In the genomic region with DNA sequence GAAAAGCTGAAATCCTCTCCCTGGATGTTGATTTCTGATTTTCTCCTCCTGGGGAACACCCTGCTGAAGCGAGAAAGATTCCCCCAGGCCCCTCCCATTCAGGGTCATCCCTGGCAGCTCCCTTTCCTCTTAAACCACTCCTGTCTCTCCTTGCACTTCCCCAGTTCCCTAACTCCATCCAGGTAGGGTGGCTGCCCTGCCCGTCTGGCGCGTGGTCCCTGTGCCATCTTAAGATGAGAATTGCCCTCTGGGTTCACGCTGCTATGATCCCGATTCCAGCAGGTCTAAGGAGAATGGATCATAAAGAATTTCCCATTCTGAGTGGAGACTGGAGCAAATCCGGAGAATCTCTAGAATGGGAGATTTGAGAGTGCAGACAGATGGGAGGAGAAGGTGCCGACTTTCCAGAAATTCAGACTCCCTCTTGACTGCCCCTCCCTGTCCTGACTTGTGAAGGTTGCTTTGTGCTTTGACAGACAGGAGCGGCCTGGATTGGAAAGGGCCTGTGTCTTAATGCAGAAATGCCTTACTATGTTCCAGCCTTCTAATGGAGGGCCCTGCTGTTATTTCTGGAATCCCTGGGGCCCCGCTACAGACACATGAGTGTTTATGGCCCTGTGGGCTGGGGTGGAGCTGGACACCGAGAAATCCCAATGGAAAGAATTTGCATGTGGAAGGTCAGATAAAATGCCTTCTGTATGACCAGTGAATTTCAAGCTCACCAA, we compare ENCODE assay signal across 10 cellular contexts. TPM values are rescaled to one million over a fixed set of nuclear protein-coding genes. Genes with fewer than 3 reads are reported as not detected.
DNase-seq lines count a peak whose midpoint lies in the region; ATAC-seq lines count a peak whose summit lies in the region.
"Had no signal": no experiment of that assay in that cellular context is flagged by ENCODE, and none has a peak within 500 bp of the region (broad histone marks: within the 10 kb centered on the region; RNA-seq: fewer than 3 reads in every experiment).

No MANE protein-coding gene starts in this region.

- in situ Hi-C loops in HAP-1 (cut with MboI; ENCODE audit: low sequenced_read_pairs), result no loop called here

- H3K27me3 Mint-ChIP-seq in CD4-positive, CD25-positive, alpha-beta regulatory T cell, result no peaks in the 10 kb centered on the region
- H3K27me3 Mint-ChIP-seq in central memory CD8-positive, alpha-beta T cell, result no peaks in the 10 kb centered on the region

- no peak overlapping the region for H3K4me3 ChIP-seq in CD4-positive, CD25-positive, alpha-beta regulatory T cell (ENCODE audit: low read depth, low read length)
- H3K4me3 ChIP-seq in HUES64 (ENCODE audit: low read length) (peak overlapping the region; percentile 96), HAP-1 (no peak overlapping the region)

- 35% methylated on average over 11 of the region's 11 CpGs for WGBS in HUES64

- peak overlapping the region; percentile 91 for H3K27ac ChIP-seq in CD4-positive, CD25-positive, alpha-beta regulatory T cell (ENCODE audit: insufficient read depth, low read length, poor library complexity, severe bottlenecking)
- no peak overlapping the region for H3K27ac ChIP-seq in HUES64 (ENCODE audit: low read depth, low read length)

- no peak for ATAC-seq in CD4-positive, CD25-positive, alpha-beta regulatory T cell (ENCODE audit: low read depth in 2 of 2)
- no peak for ATAC-seq in central memory CD8-positive, alpha-beta T cell (replicated peaks; ENCODE audit: extremely low read depth, poor library complexity, severe bottlenecking)

- no peaks in the 10 kb centered on the region for H3K9me3 ChIP-seq in CD4-positive, CD25-positive, alpha-beta regulatory T cell (ENCODE audit: control insufficient read depth in 2 of 2, low read length in 2 of 2)
- H3K9me3 ChIP-seq in HUES64 (ENCODE audit: insufficient read depth, low read depth, low read length) (no peaks in the 10 kb centered on the region), HAP-1 (peaks cover 7% of the 10 kb centered on the region)

- H3K36me3 ChIP-seq in CD4-positive, CD25-positive, alpha-beta regulatory T cell (ENCODE audit: control insufficient read depth, insufficient read depth, low read length), result peaks cover 6% of the 10 kb centered on the region
- H3K36me3 ChIP-seq in HUES64 (ENCODE audit: insufficient read depth, low read length), result peaks cover 22% of the 10 kb centered on the region
- peaks cover 22% of the 10 kb centered on the region for H3K36me3 ChIP-seq in HAP-1 (replicated peaks)

- peaks cover 35% of the 10 kb centered on the region for H3K4me1 ChIP-seq in CD4-positive, CD25-positive, alpha-beta regulatory T cell (ENCODE audit: control insufficient read depth, insufficient read depth, low read length, poor library complexity, severe bottlenecking)
- H3K4me1 ChIP-seq in HUES64 (ENCODE audit: insufficient read depth, low read length), result peaks cover 27% of the 10 kb centered on the region
- H3K4me1 ChIP-seq in HAP-1, result peaks cover 19% of the 10 kb centered on the region

- H3K9me3 Mint-ChIP-seq in CD4-positive, CD25-positive, alpha-beta regulatory T cell, result no peaks in the 10 kb centered on the region
- no peaks in the 10 kb centered on the region for H3K9me3 Mint-ChIP-seq in central memory CD8-positive, alpha-beta T cell

- H3K4me3 Mint-ChIP-seq in CD4-positive, CD25-positive, alpha-beta regulatory T cell, result peak overlapping the region; percentile 70 to 98 (median 91)
- peak overlapping the region; percentile 89 for H3K4me3 Mint-ChIP-seq in central memory CD8-positive, alpha-beta T cell

- H3K27ac Mint-ChIP-seq in CD4-positive, CD25-positive, alpha-beta regulatory T cell, result peak overlapping the region; percentile 91 to 95 (median 95)
- peak overlapping the region; percentile 97 for H3K27ac Mint-ChIP-seq in central memory CD8-positive, alpha-beta T cell (ENCODE audit: low read depth)

- peaks cover 14% of the 10 kb centered on the region for H3K36me3 Mint-ChIP-seq in CD4-positive, CD25-positive, alpha-beta regulatory T cell
- peaks cover 33% of the 10 kb centered on the region for H3K36me3 Mint-ChIP-seq in central memory CD8-positive, alpha-beta T cell (ENCODE audit: insufficient read depth)

- H3K9ac ChIP-seq in HUES64 (ENCODE audit: low read depth, low read length), result no peak overlapping the region

- no peaks in the 10 kb centered on the region for H3K27me3 ChIP-seq in CD4-positive, CD25-positive, alpha-beta regulatory T cell (ENCODE audit: control insufficient read depth, insufficient read depth, low read length)
- H3K27me3 ChIP-seq in HUES64 (ENCODE audit: insufficient read depth, low read length) (peaks cover 29% of the 10 kb centered on the region), HAP-1 (ENCODE audit: low read depth) (no peaks in the 10 kb centered on the region)

- H3K4me1 Mint-ChIP-seq in CD4-positive, CD25-positive, alpha-beta regulatory T cell, result peaks cover 13 to 44% (median 28%) of the 10 kb centered on the region in 4 donors
- H3K4me1 Mint-ChIP-seq in central memory CD8-positive, alpha-beta T cell, result peaks cover 24% of the 10 kb centered on the region

- DNase-seq in CD4-positive, CD25-positive, alpha-beta regulatory T cell, result no peak
- no peak for DNase-seq in central memory CD8-positive, alpha-beta T cell (ENCODE audit: low spot score in 2 of 2)
- DNase-seq in myocyte (ENCODE audit: low read depth) (peak; percentile 93), HAP-1 (ENCODE audit: low spot score in 2 of 2) (no peak), SKM-1 treated with dmso at 0.1 percent for 144 hours (lab: John Stamatoyannopoulos, UW; ENCODE audit: unreplicated experiment) (no peak), NCI-H774 (lab: John Stamatoyannopoulos, UW) (no peak)
- no peak for DNase-seq in NK-92 treated with Interleukin-12 subunit alpha and Interleukin-12 subunit beta, amount 100 ng/mL, for 24 hours (lab: John Stamatoyannopoulos, UW)
- DNase-seq: activated CD4-positive, CD25-positive, alpha-beta regulatory T cell; NCI-H2029 treated with DMSO at 0.1 percent for 48 hours had no signal

RNA-seq across cellular contexts. Expression of a gene that starts 1.3 kb away (rescaled TPM):
- 160 TPM for total RNA-seq in CD4-positive, CD25-positive, alpha-beta regulatory T cell
- polyA plus RNA-seq in CD4-positive, CD25-positive, alpha-beta regulatory T cell, result 100 to 1,000 TPM; 238 to 359 (median 283) TPM
- 521 TPM for polyA plus RNA-seq in HUES64 (2013, experiment 1 of 2)
- 537 TPM for polyA plus RNA-seq in HUES64 (2013, experiment 2 of 2)
- total RNA-seq in myocyte, result 194 and 222 TPM in 2 replicates
- polyA plus RNA-seq in myocyte (2012), result 199 TPM
